In genomic region chr3:127690823-127691452, GRCh38 we compare ENCODE assay signal across 8 cellular contexts. TPM values are rescaled to one million over a fixed set of nuclear protein-coding genes. Genes with fewer than 3 reads are reported as not detected.
A peak's percentile ranks its signal among the peaks of the same experiment; 100 is the strongest.
DNase-seq lines count a peak whose midpoint lies in the region; ATAC-seq and TF ChIP-seq lines count a peak whose summit lies in the region.

No MANE protein-coding gene starts in this region.

- no peak overlapping the region for H3K4me3 Mint-ChIP-seq in osteocyte (ENCODE audit: unreplicated experiment)

- H3K27me3 Mint-ChIP-seq in osteocyte (ENCODE audit: unreplicated experiment) = no peaks in the 10 kb centered on the region

- no peak for DNase-seq in AG09309 (ENCODE audit: low read depth)
- peak; percentile 70 for DNase-seq in H4 (ENCODE audit: low spot score)
- peak; percentile 62 for DNase-seq in RPMI7951 (ENCODE audit: low read depth)
- DNase-seq in esophagus squamous epithelium (lab: John Stamatoyannopoulos, UW) = no peak
- no peak for DNase-seq in osteocyte (ENCODE audit: extremely low spot score, unreplicated experiment)
- DNase-seq in middle frontal gyrus (ENCODE audit: extremely low spot score, low spot score) = no peak

- peaks cover 0 to 63% (median 0%) of the 10 kb centered on the region in 3 donors for H3K36me3 ChIP-seq in esophagus squamous epithelium

- H3K36me3 Mint-ChIP-seq in osteocyte (ENCODE audit: unreplicated experiment) = peaks cover 21% of the 10 kb centered on the region

- 79 to 80% methylated on average over 2 of the region's 4 CpGs for WGBS in esophagus squamous epithelium, 2 donors

- no peaks in the 10 kb centered on the region for H3K27me3 ChIP-seq in esophagus squamous epithelium

- intact Hi-C loops in esophagus squamous epithelium (cut with DNase I) = no loop called here

- H3K27ac ChIP-seq in esophagus squamous epithelium = peak overlapping the region; percentile 12 to 68 (median 38)

- no peak overlapping the region for H3K27ac Mint-ChIP-seq in osteocyte (ENCODE audit: unreplicated experiment)

- no peak overlapping the region for H3K4me3 ChIP-seq in AG09309 (ENCODE audit: control insufficient read depth, low read depth, low read length)
- no peak overlapping the region for H3K4me3 ChIP-seq in esophagus squamous epithelium

- no peak for ATAC-seq in GM21825 (IDR thresholded peaks at IDR 0.05; ENCODE audit: unreplicated experiment)
- no peak for ATAC-seq in GM21367 (IDR thresholded peaks at IDR 0.05; ENCODE audit: unreplicated experiment)

- H3K9me3 Mint-ChIP-seq in osteocyte (ENCODE audit: unreplicated experiment) = no peaks in the 10 kb centered on the region

- H3K4me1 Mint-ChIP-seq in osteocyte (ENCODE audit: unreplicated experiment) = peaks cover 20% of the 10 kb centered on the region

- no peak for TF ChIP-seq POLR2A in esophagus squamous epithelium (IDR thresholded peaks at IDR 0.05)

- H3K9me3 ChIP-seq in esophagus squamous epithelium = no peaks in the 10 kb centered on the region

- peaks cover 0 to 21% (median 17%) of the 10 kb centered on the region in 3 donors for H3K4me1 ChIP-seq in esophagus squamous epithelium

- TF ChIP-seq CTCF in AG09309 (IDR thresholded peaks at IDR 0.05; ENCODE audit: control insufficient read depth, insufficient read depth, low read depth, low read length, missing control alignments) (peak; percentile 87), esophagus squamous epithelium (IDR thresholded peaks at IDR 0.05) (peak in 5 of 6 experiments; percentile 33 to 68 (median 45)), osteocyte (IDR thresholded peaks at IDR 0.05) (peak; percentile 76)

RNA-seq across cellular contexts. Expression of gene ABTB1, which starts 18.2 kb away (rescaled TPM):
- 1.2 TPM in 1 of 2 replicates, not detected in the other for total RNA-seq in H4 (2014; rRNA removed; shearing (Covaris generic))
- total RNA-seq in RPMI7951 (2014; rRNA removed; shearing (Covaris generic)) = 2.5 and 5.1 TPM in 2 replicates
- total RNA-seq in esophagus squamous epithelium (10 to 100 TPM in 1 of 4 donors, 1 to 10 TPM in 3; 5.6 to 21.4 (median 6.3) TPM), osteocyte (69.8 and 73.4 TPM in 2 replicates)

Comparison
In these comparisons a context has a peak if more than half of its experiments do, and no peak if none do; other contexts are left out.
1. DNase-seq: peak in H4 (single experiment) and RPMI7951 (single experiment); none in AG09309 (single experiment), esophagus squamous epithelium (single experiment), osteocyte (single experiment) and middle frontal gyrus (single experiment).
2. Peak in every context shown above with its lines, with median percentiles within 50 percentile points of each other: CTCF ChIP-seq.